In genomic region chr16:57918994-57919393, GRCh38 we compare ENCODE assay signal across 36 cellular contexts. TPM values are rescaled to one million over a fixed set of nuclear protein-coding genes. Genes with fewer than 3 reads are reported as not detected.
"Had no signal": no experiment of that assay in that cellular context is flagged by ENCODE, and none has a peak within 500 bp of the region (broad histone marks: within the 10 kb centered on the region; RNA-seq: fewer than 3 reads in every experiment).

No MANE protein-coding gene starts in this region.

- H3K4me3 ChIP-seq: heart right ventricle, hepatocyte, left lung, mucosa of descending colon, ovary, right atrium auricular region, right lobe of liver, smooth muscle cell, stomach, testis, thyroid gland, transverse colon, upper lobe of left lung had no signal

- H3K27me3 ChIP-seq: hepatocyte, left lung, neutrophil, ovary, right atrium auricular region, right lobe of liver, testis, thyroid gland, transverse colon, upper lobe of left lung had no signal

- H3K9me3 ChIP-seq: left lung, mucosa of descending colon, neutrophil, ovary, right atrium auricular region, right lobe of liver, stomach, testis, thyroid gland, transverse colon, upper lobe of left lung had no signal

- H3K9me3 Mint-ChIP-seq: nephron, neural crest cell had no signal

- H3K4me2 ChIP-seq: hepatocyte, smooth muscle cell had no signal

- H3K4me3 Mint-ChIP-seq: memory B cell; naive thymus-derived CD8-positive, alpha-beta T cell; nephron; neural crest cell; stimulated activated memory B cell treated with anti-CD40 and anti-IgM and Interleukin-4, amounts not matched to agents 10 μg/mL and 1 μg/mL and 100 μg/mL, for 72 hours had no signal

- H3K27ac ChIP-seq: heart right ventricle, hepatocyte, left lung, neutrophil, ovary, right atrium auricular region, right lobe of liver, stomach, testis, thyroid gland, transverse colon, upper lobe of left lung had no signal

- H2AFZ ChIP-seq: hepatocyte had no signal

- H3K4me1 ChIP-seq: heart right ventricle, left lung, right atrium auricular region, right lobe of liver, stomach, testis, thyroid gland, transverse colon, upper lobe of left lung had no signal

- H3K27me3 Mint-ChIP-seq: naive thymus-derived CD8-positive, alpha-beta T cell had no signal

- DNase-seq: heart right ventricle; islet precursor cell; kidney glomerular epithelial cell; left cardiac atrium; left lung; midbrain; mucosa of descending colon; naive thymus-derived CD8-positive, alpha-beta T cell; occipital lobe; ovary; right lobe of liver; stimulated activated CD4-positive, alpha-beta T cell treated with anti-CD3 and anti-CD28 coated beads, Interleukin-1b, Interleukin-23, amount 100 ng/mL, for 48 hours; stimulated activated CD4-positive, alpha-beta T cell treated with anti-CD3 and anti-CD28 coated beads, Interleukin-2, amount 100 ng/mL, for 48 hours; stimulated activated CD4-positive, alpha-beta T cell treated with anti-CD3 and anti-CD28 coated beads, Interleukin-4, amount 100 ng/mL, for 4 hours; stimulated activated CD8-positive, alpha-beta memory T cell treated with anti-CD3 and anti-CD28 coated beads, Interleukin-4, amount 100 ng/mL, for 48 hours; stimulated activated naive CD4-positive, alpha-beta T cell treated with Interleukin-2 at 50 U/mL for 16 hours; stomach; testis; thyroid gland; transverse colon; upper lobe of left lung had no signal

- H3K4me1 Mint-ChIP-seq: memory B cell; naive thymus-derived CD8-positive, alpha-beta T cell; nephron; neural crest cell; stimulated activated memory B cell treated with anti-CD40 and anti-IgM and Interleukin-4, amounts not matched to agents 10 μg/mL and 1 μg/mL and 100 μg/mL, for 72 hours had no signal

- ATAC-seq: heart right ventricle; left cardiac atrium; left lung; mucosa of descending colon; naive thymus-derived CD8-positive, alpha-beta T cell; stimulated activated memory B cell treated with anti-CD40 and anti-IgM and Interleukin-4, amounts not matched to agents 10 μg/mL and 1 μg/mL and 100 μg/mL, for 72 hours had no signal

- H3K27ac Mint-ChIP-seq: memory B cell; naive thymus-derived CD8-positive, alpha-beta T cell; nephron; progenitor cell of endocrine pancreas; stimulated activated memory B cell treated with anti-CD40 and anti-IgM and Interleukin-4, amounts not matched to agents 10 μg/mL and 1 μg/mL and 100 μg/mL, for 72 hours had no signal

- H3K36me3 ChIP-seq: heart right ventricle, left lung, neutrophil, ovary, right atrium auricular region, right lobe of liver, stomach, thyroid gland, transverse colon, upper lobe of left lung had no signal

- H3K79me2 ChIP-seq: hepatocyte had no signal

- H3K36me3 Mint-ChIP-seq: memory B cell; naive thymus-derived CD8-positive, alpha-beta T cell; stimulated activated memory B cell treated with anti-CD40 and anti-IgM and Interleukin-4, amounts not matched to agents 10 μg/mL and 1 μg/mL and 100 μg/mL, for 72 hours had no signal

RNA-seq across cellular contexts. Expression of gene CNGB1, which starts 51.9 kb away (rescaled TPM):
- total RNA-seq: heart right ventricle; hepatocyte; left cardiac atrium; lung microvascular endothelial cell; mesenteric fat pad; myocyte; naive thymus-derived CD8-positive, alpha-beta T cell; occipital lobe; progenitor cell of endocrine pancreas; right atrium auricular region; right lobe of liver; skeletal muscle tissue; smooth muscle cell had no signal
- polyA plus RNA-seq: heart right ventricle; hepatocyte; liver; naive thymus-derived CD8-positive, alpha-beta T cell; ovary; smooth muscle cell; urinary bladder had no signal
